ENCODE assay signal across 8 cellular contexts in genomic region chr12:51391047-51391837, GRCh38. TPM values are rescaled to one million over a fixed set of nuclear protein-coding genes. Genes with fewer than 3 reads are reported as not detected.
DNase-seq lines count a peak whose midpoint lies in the region; ATAC-seq and TF ChIP-seq lines count a peak whose summit lies in the region.

TSS of gene GALNT6 (minus strand) at chr12:51391406. CDS start at chr12:51379781, 11,625 bp downstream.

- DNase-seq in ELF-1 (ENCODE audit: low read depth, low spot score) = peak; percentile 85
- peak; percentile 92 for DNase-seq in H9
- peak; percentile 64 for DNase-seq in NCI-H146 treated with DMSO at 0.1 percent for 48 hours (lab: John Stamatoyannopoulos, UW; ENCODE audit: unreplicated experiment)
- DNase-seq in activated CD4-positive, alpha-beta T cell treated with anti-CD3 and anti-CD28 coated beads for 48 hours = peak; percentile 76
- peak; percentile 55 for DNase-seq in dermis blood vessel endothelial cell
- peak; percentile 54 to 55 for DNase-seq in lung microvascular endothelial cell (ENCODE audit: low read depth in 2 of 2)
- DNase-seq in stimulated activated CD8-positive, alpha-beta memory T cell treated with anti-CD3 and anti-CD28 coated beads, Interleukin-15, amount 100 ng/mL, for 4 hours (ENCODE audit: low read depth in 2 of 2) = peak; percentile 36 to 48

- no peak for TF ChIP-seq CTCF in H9 (conservative IDR thresholded peaks at IDR 0.05)

- peak within 1 kb of the TSS; percentile 71 for H3K9ac ChIP-seq in H9 (ENCODE audit: extremely low read depth, insufficient read length, low read length)

- no peak within 1 kb of the TSS for H3K27ac ChIP-seq in H9 (ENCODE audit: insufficient read length, low read depth, low read length)

- peak within 1 kb of the TSS; percentile 86 to 95 (median 94) for H3K27ac Mint-ChIP-seq in H9

- WGBS in H9 (ENCODE audit: extremely low coverage, insufficient read length, low lambda C conversion rate) = no CpG with 5 or more reads among the region's 57 CpGs

- H3K23me2 ChIP-seq in H9 (ENCODE audit: insufficient read length, low read depth, low read length, poor library complexity, severe bottlenecking) = peaks cover 10% of the 10 kb centered on the region

- no peaks in the 10 kb centered on the region for H3K9me3 Mint-ChIP-seq in H9

- H3K56ac ChIP-seq in H9 (ENCODE audit: insufficient read length, low read depth, low read length) = no peak within 1 kb of the TSS

- peak within 1 kb of the TSS; percentile 79 for H3K4me2 ChIP-seq in H9 (ENCODE audit: insufficient read depth, insufficient read length, low read length)

- H2BK12ac ChIP-seq in H9 (ENCODE audit: insufficient read length, low read depth, low read length) = no peak within 1 kb of the TSS

- peaks cover 8% of the 10 kb centered on the region; the same call in 1 of the 2 replicates for H3K4me1 ChIP-seq in H9 (ENCODE audit: insufficient read depth, low read length)

- H3K79me2 ChIP-seq in H9 (ENCODE audit: insufficient read depth, low read length) = no peaks in the 10 kb centered on the region

- no peak within 1 kb of the TSS for H3K4ac ChIP-seq in H9 (ENCODE audit: low read depth, low read length)

- H4K8ac ChIP-seq in H9 (replicated peaks; ENCODE audit: insufficient read length, low read depth, low read length) = no peak within 1 kb of the TSS

- no peak within 1 kb of the TSS for H2AFZ ChIP-seq in H9 (ENCODE audit: low read length)

- no peaks in the 10 kb centered on the region for H3K27me3 ChIP-seq in H9 (ENCODE audit: insufficient read depth, low read length)

- H3K14ac ChIP-seq in H9 (ENCODE audit: insufficient read depth, low read length) = peak within 1 kb of the TSS; percentile 84

- no peak within 1 kb of the TSS for H4K91ac ChIP-seq in H9 (ENCODE audit: insufficient read length, low read depth, low read length)

- H3K4me3 Mint-ChIP-seq in H9 = peak within 1 kb of the TSS; percentile 90 to 95

- H3K27me3 Mint-ChIP-seq in H9 (ENCODE audit: low read depth) = no peaks in the 10 kb centered on the region; the same call in 1 of the 2 replicates

- H2BK5ac ChIP-seq in H9 (ENCODE audit: insufficient read length, low read length) = no peak within 1 kb of the TSS

- no peak within 1 kb of the TSS for H2BK20ac ChIP-seq in H9 (ENCODE audit: low read depth, low read length, poor library complexity, severe bottlenecking)

- H3K36me3 Mint-ChIP-seq in H9 (ENCODE audit: insufficient read depth in 1 of 3, low read depth in 3 of 3) = peaks cover 3 to 14% (median 9%) of the 10 kb centered on the region in 3 experiments; a peak in 6 of 7 replicates

- H2BK15ac ChIP-seq in H9 (ENCODE audit: low read depth, low read length) = no peak within 1 kb of the TSS; the same call in 1 of the 2 replicates

- no peak for ATAC-seq in GM18873 (IDR thresholded peaks at IDR 0.05; ENCODE audit: low FRiP score, unreplicated experiment)

- peaks cover 43 to 53% of the 10 kb centered on the region in 2 experiments for H3K4me1 Mint-ChIP-seq in H9

- H3K9me3 ChIP-seq in H9 (ENCODE audit: control insufficient read depth, low read depth, low read length) = no peaks in the 10 kb centered on the region

- H3K18ac ChIP-seq in H9 (ENCODE audit: insufficient read length, low read depth, low read length) = peak within 1 kb of the TSS; percentile 58

- no peak within 1 kb of the TSS for H3K23ac ChIP-seq in H9 (ENCODE audit: insufficient read length, low read depth, low read length)

- no peaks in the 10 kb centered on the region for H4K20me1 ChIP-seq in H9 (ENCODE audit: control insufficient read depth, insufficient read depth, insufficient read length)

- no peak within 1 kb of the TSS for H4K5ac ChIP-seq in H9 (ENCODE audit: insufficient read length, low read depth, low read length)

- no peak within 1 kb of the TSS for H3T11ph ChIP-seq in H9 (ENCODE audit: low read length)

- H3K79me1 ChIP-seq in H9 (ENCODE audit: insufficient read depth, low read depth, low read length, poor library complexity, severe bottlenecking) = no peaks in the 10 kb centered on the region

- no peak within 1 kb of the TSS for H2BK120ac ChIP-seq in H9 (ENCODE audit: low read depth, low read length, poor library complexity, severe bottlenecking)

- no peak within 1 kb of the TSS for H2AK5ac ChIP-seq in H9 (ENCODE audit: insufficient read length, low read length)

RNA-seq across cellular contexts. Expression of gene GALNT6, which starts in this region (rescaled TPM):
- total RNA-seq in H9 (2021) = 9.8 and 11.0 TPM in 2 replicates
- 19.9 and 38.8 TPM in 2 replicates for total RNA-seq in dermis blood vessel endothelial cell
- 8.5 and 27.7 TPM in 2 replicates for total RNA-seq in lung microvascular endothelial cell

Comparison
In these comparisons a context has a peak if more than half of its experiments do, and no peak if none do; other contexts are left out.
1. DNase-seq: peak in every context shown above with its lines; median percentile 92 in H9; 85 in ELF-1; 76 in activated CD4-positive, alpha-beta T cell treated with anti-CD3 and anti-CD28 coated beads for 48 hours; 64 in NCI-H146 treated with DMSO at 0.1 percent for 48 hours; 55 in dermis blood vessel endothelial cell; 54 in lung microvascular endothelial cell; 42 in stimulated activated CD8-positive, alpha-beta memory T cell treated with anti-CD3 and anti-CD28 coated beads, Interleukin-15, amount 100 ng/mL, for 4 hours.